ENCODE assay signal across 1 cellular context in the genomic region with DNA sequence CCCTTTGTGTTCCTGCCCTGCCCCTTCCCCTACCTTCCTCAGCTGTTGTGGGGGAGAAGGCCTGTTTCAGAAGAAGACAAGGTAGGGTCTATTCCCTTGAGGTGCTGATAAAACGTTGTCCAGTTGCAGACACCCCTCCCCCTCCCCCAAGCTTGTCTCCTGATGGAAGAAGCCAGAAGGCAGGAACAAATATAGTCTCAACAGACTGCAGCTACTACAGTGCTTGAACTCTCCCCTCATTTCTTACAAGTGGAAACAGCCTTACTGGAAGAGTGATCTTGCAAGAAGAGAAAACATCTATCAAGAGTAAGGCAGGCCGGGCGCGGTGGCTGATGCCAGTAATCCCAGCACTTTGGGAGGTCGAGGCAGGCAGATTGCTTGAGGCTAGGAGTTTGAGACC.
TF ChIP-seq lines count a peak whose summit lies in the region.

No MANE protein-coding gene starts in this region.

TF ChIP-seq in IMR-90, 13 proteins besides CTCF, POLR2A, EP300 and RAD21 (continued from another document):
- TF ChIP-seq FOS (IDR thresholded peaks at IDR 0.05; ENCODE audit: low read depth, low read length): no peak
- no peak for TF ChIP-seq CEBPB (IDR thresholded peaks at IDR 0.05; ENCODE audit: low read depth, low read length)
- TF ChIP-seq MXI1 (IDR thresholded peaks at IDR 0.05; ENCODE audit: borderline replicate concordance, low read depth, low read length): no peak
- TF ChIP-seq, protein P1, sequence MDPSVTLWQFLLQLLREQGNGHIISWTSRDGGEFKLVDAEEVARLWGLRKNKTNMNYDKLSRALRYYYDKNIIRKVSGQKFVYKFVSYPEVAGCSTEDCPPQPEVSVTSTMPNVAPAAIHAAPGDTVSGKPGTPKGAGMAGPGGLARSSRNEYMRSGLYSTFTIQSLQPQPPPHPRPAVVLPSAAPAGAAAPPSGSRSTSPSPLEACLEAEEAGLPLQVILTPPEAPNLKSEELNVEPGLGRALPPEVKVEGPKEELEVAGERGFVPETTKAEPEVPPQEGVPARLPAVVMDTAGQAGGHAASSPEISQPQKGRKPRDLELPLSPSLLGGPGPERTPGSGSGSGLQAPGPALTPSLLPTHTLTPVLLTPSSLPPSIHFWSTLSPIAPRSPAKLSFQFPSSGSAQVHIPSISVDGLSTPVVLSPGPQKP (IDR thresholded peaks at IDR 0.05; ENCODE audit: borderline replicate concordance, low read depth, low read length): no peak
- TF ChIP-seq, protein P2, sequence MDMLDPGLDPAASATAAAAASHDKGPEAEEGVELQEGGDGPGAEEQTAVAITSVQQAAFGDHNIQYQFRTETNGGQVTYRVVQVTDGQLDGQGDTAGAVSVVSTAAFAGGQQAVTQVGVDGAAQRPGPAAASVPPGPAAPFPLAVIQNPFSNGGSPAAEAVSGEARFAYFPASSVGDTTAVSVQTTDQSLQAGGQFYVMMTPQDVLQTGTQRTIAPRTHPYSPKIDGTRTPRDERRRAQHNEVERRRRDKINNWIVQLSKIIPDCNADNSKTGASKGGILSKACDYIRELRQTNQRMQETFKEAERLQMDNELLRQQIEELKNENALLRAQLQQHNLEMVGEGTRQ (IDR thresholded peaks at IDR 0.05; ENCODE audit: low read depth, low read length): no peak
- no peak for TF ChIP-seq RFX5 (IDR thresholded peaks at IDR 0.05; ENCODE audit: low read depth, low read length)
- TF ChIP-seq MAFK (IDR thresholded peaks at IDR 0.05; ENCODE audit: low read depth, low read length): no peak
- no peak for TF ChIP-seq RCOR1 (IDR thresholded peaks at IDR 0.05; ENCODE audit: insufficient replicate concordance, low read length)
- no peak for TF ChIP-seq SMC3 (IDR thresholded peaks at IDR 0.05; ENCODE audit: low read depth, low read length)
- TF ChIP-seq CHD1 (IDR thresholded peaks at IDR 0.05; ENCODE audit: low read depth, low read length): no peak
